ENCODE assay signal across 8 cellular contexts in genomic region chr16:79599837-79600635, GRCh38. TPM values are rescaled to one million over a fixed set of nuclear protein-coding genes. Genes with fewer than 3 reads are reported as not detected.
DNase-seq lines count a peak whose midpoint lies in the region; ATAC-seq and TF ChIP-seq lines count a peak whose summit lies in the region.

No MANE protein-coding gene starts in this region.

- TF ChIP-seq CTCF in fibroblast of the aortic adventitia (IDR thresholded peaks at IDR 0.05; ENCODE audit: insufficient read depth, low read length) (no peak), vagina (IDR thresholded peaks at IDR 0.05) (no peak)

- H3K36me3 ChIP-seq in vagina: no peaks in the 10 kb centered on the region

- H3K27ac Mint-ChIP-seq in natural killer cell treated with Interleukin-12 subunit alpha and Interleukin-12 subunit beta and Interleukin-15 and Interleukin-18, amount 100 ng/mL, for 72 hours: peak overlapping the region; percentile 75 to 79

- DNase-seq in 8988T (peak; percentile 89), NCI-H226 (peak; percentile 50), activated gamma-delta T cell (lab: John Stamatoyannopoulos, UW) (peak; percentile 49), fibroblast of the aortic adventitia (ENCODE audit: low read depth) (no peak), vagina (ENCODE audit: extremely low spot score in 2 of 2) (no peak)
- peak; percentile 68 for DNase-seq in natural killer cell treated with Interleukin-12 subunit alpha and Interleukin-12 subunit beta and Interleukin-15 and Interleukin-18, amount 100 ng/mL, for 72 hours (ENCODE audit: low spot score)

- peaks cover 1 to 5% of the 10 kb centered on the region in 2 donors for H3K27me3 Mint-ChIP-seq in natural killer cell treated with Interleukin-12 subunit alpha and Interleukin-12 subunit beta and Interleukin-15 and Interleukin-18, amount 100 ng/mL, for 72 hours

- ATAC-seq in GM18868 (IDR thresholded peaks at IDR 0.05; ENCODE audit: unreplicated experiment) (peak; percentile 42), HG03097 (IDR thresholded peaks at IDR 0.05; ENCODE audit: low FRiP score, unreplicated experiment) (no peak)
- peak; percentile 53 to 74 for ATAC-seq in natural killer cell treated with Interleukin-12 subunit alpha and Interleukin-12 subunit beta and Interleukin-15 and Interleukin-18, amount 100 ng/mL, for 72 hours

- H3K9me3 ChIP-seq in vagina: no peaks in the 10 kb centered on the region

- no peak for TF ChIP-seq POLR2A in vagina (IDR thresholded peaks at IDR 0.05)

- no peaks in the 10 kb centered on the region for H3K27me3 ChIP-seq in vagina

- intact Hi-C loops in vagina (cut with DNase I): loop anchor here (2.0 to 10.0 kb wide), 4 partner anchors 915 to 1475 kb away; no protein-coding TSS in a partner anchor

- H3K4me1 Mint-ChIP-seq in natural killer cell treated with Interleukin-12 subunit alpha and Interleukin-12 subunit beta and Interleukin-15 and Interleukin-18, amount 100 ng/mL, for 72 hours (ENCODE audit: low read depth in 2 of 2): peaks cover 46 to 60% of the 10 kb centered on the region in 2 donors

- H3K4me3 ChIP-seq in fibroblast of the aortic adventitia (ENCODE audit: low read depth, low read length) (peak overlapping the region; percentile 48), vagina (peak overlapping the region; percentile 83 to 91)

- no peaks in the 10 kb centered on the region for H3K9me3 Mint-ChIP-seq in natural killer cell treated with Interleukin-12 subunit alpha and Interleukin-12 subunit beta and Interleukin-15 and Interleukin-18, amount 100 ng/mL, for 72 hours

- peaks cover 18% of the 10 kb centered on the region for H3K4me1 ChIP-seq in vagina

- H3K27ac ChIP-seq in vagina: peak overlapping the region; percentile 98

- H3K4me3 Mint-ChIP-seq in natural killer cell treated with Interleukin-12 subunit alpha and Interleukin-12 subunit beta and Interleukin-15 and Interleukin-18, amount 100 ng/mL, for 72 hours: peak overlapping the region; percentile 94

- H3K36me3 Mint-ChIP-seq in natural killer cell treated with Interleukin-12 subunit alpha and Interleukin-12 subunit beta and Interleukin-15 and Interleukin-18, amount 100 ng/mL, for 72 hours: peaks cover 15% of the 10 kb centered on the region

RNA-seq across cellular contexts. Expression of gene MAF, which starts 0.5 kb away (rescaled TPM):
- 24.1 and 38.5 TPM in 2 replicates for total RNA-seq in fibroblast of the aortic adventitia (ENCODE audit: low replicate concordance)
- total RNA-seq in natural killer cell treated with Interleukin-12 subunit alpha and Interleukin-12 subunit beta and Interleukin-15 and Interleukin-18, amount 100 ng/mL, for 72 hours: 10 to 100 TPM in 1 of 2 donors, 1 to 10 TPM in 1; 5.6 to 41.9 TPM
- 52.5 TPM for total RNA-seq in vagina

Comparison
In these comparisons a context has a peak if more than half of its experiments do, and no peak if none do; other contexts are left out.
1. DNase-seq: peak in 8988T (single experiment), NCI-H226 (single experiment), activated gamma-delta T cell (single experiment) and natural killer cell treated with Interleukin-12 subunit alpha and Interleukin-12 subunit beta and Interleukin-15 and Interleukin-18, amount 100 ng/mL, for 72 hours (single experiment); none in fibroblast of the aortic adventitia (single experiment) and vagina (0 of 2).